28 cellular contexts compared by ENCODE assay signal in the genomic region with DNA sequence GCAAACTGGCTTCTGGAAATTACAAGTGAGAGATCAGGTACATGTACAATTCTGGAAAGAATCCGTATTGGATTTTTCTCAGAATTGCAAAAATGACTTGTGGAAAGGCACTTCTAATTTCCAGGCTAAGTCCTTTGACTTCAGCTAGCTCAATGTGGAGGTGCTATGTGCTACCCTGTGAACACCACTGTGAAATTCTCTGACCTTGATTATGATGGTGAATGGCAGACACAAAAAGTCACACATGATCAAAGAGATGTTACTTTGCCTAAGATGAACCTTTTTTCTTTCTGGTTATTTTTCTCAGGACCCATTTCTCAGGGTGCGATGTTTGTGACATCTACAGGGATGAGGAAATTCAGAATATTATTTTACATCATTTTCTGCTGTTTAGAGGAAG.
"Had no signal": no experiment of that assay in that cellular context is flagged by ENCODE, and none has a peak within 500 bp of the region (broad histone marks: within the 10 kb centered on the region; RNA-seq: fewer than 3 reads in every experiment).

No MANE protein-coding gene starts in this region.

- H3K4me1 Mint-ChIP-seq: activated CD4-positive, alpha-beta T cell treated with anti-CD3 and anti-CD28 coated beads, Interleukin-2, amount 10 ng/mL, durations not matched to agents 24 days and 14 days; activated naive CD4-positive, alpha-beta T cell treated with anti-CD3 and anti-CD28 coated beads, Interleukin-2, amount 50 U/mL, for 24 hours; activated naive CD8-positive, alpha-beta T cell treated with anti-CD3 and anti-CD28 coated beads, Interleukin-2, amount 50 U/mL, for 24 hours had no signal

- H3K36me3 Mint-ChIP-seq: activated CD4-positive, alpha-beta memory T cell treated with anti-CD3 and anti-CD28 coated beads for 36 hours; activated naive CD4-positive, alpha-beta T cell treated with anti-CD3 and anti-CD28 coated beads, Interleukin-2, amount 50 U/mL, for 24 hours had no signal

- DNase-seq: activated CD4-positive, alpha-beta memory T cell treated with anti-CD3 and anti-CD28 coated beads for 36 hours; activated CD4-positive, alpha-beta T cell treated with anti-CD3 and anti-CD28 coated beads, Interleukin-2, amount 10 ng/mL, durations not matched to agents 24 days and 14 days; activated CD4-positive, CD25-positive, alpha-beta regulatory T cell treated with anti-CD3 and anti-CD28 coated beads, Interleukin-2, amount 50 U/mL, for 72 hours; activated CD8-positive, alpha-beta memory T cell treated with anti-CD3 and anti-CD28 coated beads, Interleukin-2, amount 50 U/mL, for 4 hours; activated naive CD8-positive, alpha-beta T cell treated with anti-CD3 and anti-CD28 coated beads, Interleukin-2, amount 50 U/mL, for 24 hours; activated T-cell treated with anti-CD3 and anti-CD28 coated beads, Interleukin-2, amount 50 U/mL, for 72 hours; amniotic stem cell; body of pancreas; central memory CD4-positive, alpha-beta T cell; cortex of kidney; Karpas-422; MM.1S; NCI-H1092 treated with DMSO at 0.1 percent for 48 hours; NCI-H1436 treated with DMSO at 0.1 percent for 48 hours; NCI-H187; NCI-H2171; NCI-H2227 treated with DMSO at 0.1 percent for 48 hours; NCI-H446 treated with DMSO at 0.1 percent for 48 hours; NCI-H526; NCI-H82; PC-3; SHP77; T-helper 9 cell had no signal

- H3K9me3 Mint-ChIP-seq: activated CD4-positive, alpha-beta T cell treated with anti-CD3 and anti-CD28 coated beads, Interleukin-2, amount 10 ng/mL, durations not matched to agents 24 days and 14 days; activated naive CD4-positive, alpha-beta T cell treated with anti-CD3 and anti-CD28 coated beads, Interleukin-2, amount 50 U/mL, for 24 hours; T-helper 1 cell treated with Interleukin-12 subunit alpha and Interleukin-12 subunit beta and Interleukin-4 antibody, amounts not matched to agents 30 μg/mL and 1 μg/mL, for 36 hours had no signal

- H3K4me3 Mint-ChIP-seq: activated CD4-positive, alpha-beta memory T cell treated with anti-CD3 and anti-CD28 coated beads for 36 hours; activated CD4-positive, alpha-beta T cell treated with anti-CD3 and anti-CD28 coated beads, Interleukin-2, amount 10 ng/mL, durations not matched to agents 24 days and 14 days; activated naive CD4-positive, alpha-beta T cell treated with anti-CD3 and anti-CD28 coated beads, Interleukin-2, amount 50 U/mL, for 24 hours; activated naive CD8-positive, alpha-beta T cell treated with anti-CD3 and anti-CD28 coated beads, Interleukin-2, amount 50 U/mL, for 24 hours; activated T-cell treated with anti-CD3 and anti-CD28 coated beads, Interleukin-2, amount 50 U/mL, for 72 hours; T-helper 1 cell treated with Interleukin-12 subunit alpha and Interleukin-12 subunit beta and Interleukin-4 antibody, amounts not matched to agents 30 μg/mL and 1 μg/mL, for 36 hours; WTC11 had no signal

- ATAC-seq: activated naive CD8-positive, alpha-beta T cell treated with anti-CD3 and anti-CD28 coated beads, Interleukin-2, amount 50 U/mL, for 24 hours; activated T-cell treated with anti-CD3 and anti-CD28 coated beads, Interleukin-2, amount 50 U/mL, for 72 hours; body of pancreas; K562; PC-3; SK-N-SH treated with all-trans-retinoic acid at 6 μM for 48 hours; WTC11 had no signal

- H3K27me3 Mint-ChIP-seq: activated CD4-positive, alpha-beta memory T cell treated with anti-CD3 and anti-CD28 coated beads for 36 hours; activated CD4-positive, alpha-beta T cell treated with anti-CD3 and anti-CD28 coated beads, Interleukin-2, amount 10 ng/mL, durations not matched to agents 24 days and 14 days; activated naive CD4-positive, alpha-beta T cell treated with anti-CD3 and anti-CD28 coated beads, Interleukin-2, amount 50 U/mL, for 24 hours; activated naive CD8-positive, alpha-beta T cell treated with anti-CD3 and anti-CD28 coated beads, Interleukin-2, amount 50 U/mL, for 24 hours had no signal

- H3K27ac Mint-ChIP-seq: activated CD4-positive, alpha-beta memory T cell treated with anti-CD3 and anti-CD28 coated beads for 36 hours; activated CD4-positive, alpha-beta T cell treated with anti-CD3 and anti-CD28 coated beads, Interleukin-2, amount 10 ng/mL, durations not matched to agents 24 days and 14 days; activated naive CD4-positive, alpha-beta T cell treated with anti-CD3 and anti-CD28 coated beads, Interleukin-2, amount 50 U/mL, for 24 hours; activated naive CD8-positive, alpha-beta T cell treated with anti-CD3 and anti-CD28 coated beads, Interleukin-2, amount 50 U/mL, for 24 hours; activated T-cell treated with anti-CD3 and anti-CD28 coated beads, Interleukin-2, amount 50 U/mL, for 72 hours; T-helper 1 cell treated with Interleukin-12 subunit alpha and Interleukin-12 subunit beta and Interleukin-4 antibody, amounts not matched to agents 30 μg/mL and 1 μg/mL, for 36 hours; WTC11 had no signal
